Comparison of ENCODE assay signal across 12 cellular contexts in genomic region chr10:117535752-117536358, GRCh38. TPM values are rescaled to one million over a fixed set of nuclear protein-coding genes. Genes with fewer than 3 reads are reported as not detected.
DNase-seq lines count a peak whose midpoint lies in the region; ATAC-seq and TF ChIP-seq lines count a peak whose summit lies in the region.
"Had no signal": no experiment of that assay in that cellular context is flagged by ENCODE, and none has a peak within 500 bp of the region (broad histone marks: within the 10 kb centered on the region; RNA-seq: fewer than 3 reads in every experiment).

No MANE protein-coding gene starts in this region.

- H3K4me1 ChIP-seq in ACC112 (ENCODE audit: control insufficient read depth, insufficient read depth, low read length, unreplicated experiment) (no peaks in the 10 kb centered on the region), GM23338 (ENCODE audit: insufficient read depth) (peaks cover 16% of the 10 kb centered on the region), esophagus muscularis mucosa (peaks cover 20 to 55% (median 49%) of the 10 kb centered on the region in 4 donors), trophoblast cell (ENCODE audit: control insufficient read depth in 1 of 2, insufficient read depth in 2 of 2, low read length in 2 of 2) (peaks cover 2 to 9% of the 10 kb centered on the region in 2 experiments), esophagus squamous epithelium (peaks cover 0 to 59% (median 19%) of the 10 kb centered on the region in 3 donors)

- peaks cover 5% of the 10 kb centered on the region; the same call in 2 of the 3 replicates for H3K9me3 Mint-ChIP-seq in GM23338

- no peak overlapping the region for H4K12ac ChIP-seq in trophoblast cell (ENCODE audit: low read depth, low read length)

- H3K14ac ChIP-seq in trophoblast cell (ENCODE audit: low read length), result no peak overlapping the region

- intact Hi-C loops in esophagus muscularis mucosa (cut with DNase I) (loop anchor here (5.0 kb wide), 1 partner anchor 706 kb away; no protein-coding TSS in a partner anchor), esophagus squamous epithelium (cut with DNase I) (no loop called here)

- no peak overlapping the region for H2AK5ac ChIP-seq in trophoblast cell (ENCODE audit: low read length)

- H3K79me1 ChIP-seq in trophoblast cell (ENCODE audit: low read length), result no peaks in the 10 kb centered on the region

- H3K23ac ChIP-seq in trophoblast cell (ENCODE audit: low read length), result no peak overlapping the region

- no peak overlapping the region for H4K8ac ChIP-seq in trophoblast cell (ENCODE audit: low read depth, low read length)

- H3K27me3 ChIP-seq in ACC112 (ENCODE audit: insufficient read depth, low read length), result peaks cover 98% of the 10 kb centered on the region
- H3K27me3 ChIP-seq in GM23338 (ENCODE audit: insufficient read depth), result peaks cover 100% of the 10 kb centered on the region
- peaks cover 0 to 100% (median 80%) of the 10 kb centered on the region in 4 donors for H3K27me3 ChIP-seq in esophagus muscularis mucosa
- peaks cover 91% of the 10 kb centered on the region for H3K27me3 ChIP-seq in trophoblast cell (ENCODE audit: insufficient read depth, low read length)
- H3K27me3 ChIP-seq in esophagus squamous epithelium, result peaks cover 39 to 100% (median 62%) of the 10 kb centered on the region in 4 donors
- H3K27me3 ChIP-seq in MG63, result 0 out of 2 replicates have a peak, but pooled peaks cover 5% of the 10 kb centered on the region

- ATAC-seq in GM23338, result no peak
- ATAC-seq: activated CD4-positive, CD25-positive, alpha-beta regulatory T cell treated with anti-CD3 and anti-CD28 coated beads, Interleukin-2, amount 50 U/mL, for 24 hours had no signal

- no peaks in the 10 kb centered on the region; the same call in 2 of the 3 replicates for H3K36me3 Mint-ChIP-seq in GM23338 (ENCODE audit: low read depth)

- no peak overlapping the region for H3K9ac ChIP-seq in trophoblast cell (ENCODE audit: low read length)

- H3K27ac Mint-ChIP-seq in GM23338, result no peak overlapping the region

- TF ChIP-seq POLR2A in esophagus muscularis mucosa (IDR thresholded peaks at IDR 0.05; ENCODE audit: low read depth) (no peak), esophagus squamous epithelium (IDR thresholded peaks at IDR 0.05) (no peak)

- H3K79me2 ChIP-seq in ACC112 (ENCODE audit: control insufficient read depth, insufficient read depth, low read length, unreplicated experiment) (no peaks in the 10 kb centered on the region), GM23338 (replicated peaks; ENCODE audit: insufficient read depth) (no peaks in the 10 kb centered on the region), trophoblast cell (ENCODE audit: control insufficient read depth, insufficient read depth, low read length, poor library complexity) (no peaks in the 10 kb centered on the region)

- no peaks in the 10 kb centered on the region for H3K36me3 ChIP-seq in ACC112 (ENCODE audit: insufficient read depth, low read length)
- H3K36me3 ChIP-seq in GM23338 (ENCODE audit: insufficient read depth), result no peaks in the 10 kb centered on the region
- no peaks in the 10 kb centered on the region for H3K36me3 ChIP-seq in esophagus muscularis mucosa
- H3K36me3 ChIP-seq in trophoblast cell (ENCODE audit: control insufficient read depth in 1 of 2, insufficient read depth in 2 of 2, low read length in 2 of 2), result no peaks in the 10 kb centered on the region
- H3K36me3 ChIP-seq in esophagus squamous epithelium, result no peaks in the 10 kb centered on the region
- H3K36me3 ChIP-seq in MG63, result no peaks in the 10 kb centered on the region
- H3K36me3 ChIP-seq: tibial nerve had no signal

- H3K18ac ChIP-seq in trophoblast cell (ENCODE audit: low read length), result no peak overlapping the region

- H2AFZ ChIP-seq in ACC112 (ENCODE audit: low read length, unreplicated experiment), result no peak overlapping the region
- no peak overlapping the region for H2AFZ ChIP-seq in GM23338
- no peak overlapping the region for H2AFZ ChIP-seq in trophoblast cell (ENCODE audit: insufficient read depth, low read length, poor library complexity)

- H4K20me1 ChIP-seq in GM23338 (replicated peaks; ENCODE audit: insufficient read depth), result peaks cover 51% of the 10 kb centered on the region

- H3K9me3 ChIP-seq in esophagus muscularis mucosa, result no peaks in the 10 kb centered on the region
- H3K9me3 ChIP-seq in trophoblast cell (ENCODE audit: insufficient read depth, low read depth, low read length), result peaks cover 3% of the 10 kb centered on the region
- no peaks in the 10 kb centered on the region for H3K9me3 ChIP-seq in esophagus squamous epithelium
- H3K9me3 ChIP-seq in MG63, result no peaks in the 10 kb centered on the region
- H3K9me3 ChIP-seq: tibial nerve had no signal

- H2BK5ac ChIP-seq in trophoblast cell (ENCODE audit: low read depth, low read length, poor library complexity), result no peak overlapping the region

- peaks cover 18% of the 10 kb centered on the region for H3K4me1 Mint-ChIP-seq in GM23338

- no peak overlapping the region for H4K91ac ChIP-seq in trophoblast cell (ENCODE audit: low read depth, low read length)

- no peaks in the 10 kb centered on the region for H3K9me2 ChIP-seq in GM23338 (ENCODE audit: insufficient read depth)

- no peak for TF ChIP-seq EP300 in esophagus muscularis mucosa (IDR thresholded peaks at IDR 0.05)

- 24% methylated on average over 14 of the region's 16 CpGs for WGBS in esophagus muscularis mucosa
- WGBS in trophoblast cell (ENCODE audit: extremely low coverage, insufficient coverage, insufficient read length), result no CpG with 5 or more reads among the region's 16 CpGs
- WGBS in esophagus squamous epithelium, 2 donors, result 14 to 21% methylated on average over 9 to 12 of the region's 16 CpGs

- H3K4me2 ChIP-seq in GM23338 (peak overlapping the region; percentile 62; the same call in 1 of the 2 replicates), trophoblast cell (ENCODE audit: low read length) (peak overlapping the region; percentile 69)

- peaks cover 100% of the 10 kb centered on the region for H3K27me3 Mint-ChIP-seq in GM23338 (ENCODE audit: insufficient read depth, low read depth, poor library complexity)

- H3K4me3 ChIP-seq in ACC112 (ENCODE audit: low read depth, low read length) (peak overlapping the region; percentile 64), GM23338 (peak overlapping the region; percentile 40; the same call in 1 of the 2 replicates), esophagus muscularis mucosa (peak overlapping the region in 3 of 4 donors; percentile 32 to 50 (median 42)), trophoblast cell (ENCODE audit: low read depth, low read length) (peak overlapping the region; percentile 42), esophagus squamous epithelium (peak overlapping the region in 2 of 4 donors; percentile 24 to 58), MG63 (no peak overlapping the region)

- no peak overlapping the region for H2BK120ac ChIP-seq in trophoblast cell (ENCODE audit: insufficient read depth, low read length, poor library complexity)

- H3K4ac ChIP-seq in trophoblast cell (ENCODE audit: low read depth, low read length), result no peak overlapping the region

- peak overlapping the region; percentile 36; the same call in 2 of the 3 replicates for H3K4me3 Mint-ChIP-seq in GM23338

- no peak for DNase-seq in GM23338 (ENCODE audit: low spot score)
- no peak for DNase-seq in esophagus muscularis mucosa (ENCODE audit: extremely low spot score)
- no peak for DNase-seq in trophoblast cell
- DNase-seq in esophagus squamous epithelium (lab: John Stamatoyannopoulos, UW), result no peak
- no peak for DNase-seq in MV-4-11 (lab: John Stamatoyannopoulos, UW)
- no peak for DNase-seq in epidermal melanocyte (ENCODE audit: insufficient read length, low spot score)
- DNase-seq in MG63, result no peak
- DNase-seq: NCI-H1092, OCI-M1 had no signal

- no peaks in the 10 kb centered on the region for H3F3A ChIP-seq in GM23338 (replicated peaks; ENCODE audit: low read depth)

- TF ChIP-seq CTCF in GM23338 (conservative IDR thresholded peaks at IDR 0.05; ENCODE audit: low read depth in 2 of 2) (no peak), esophagus muscularis mucosa (IDR thresholded peaks at IDR 0.05) (no peak), esophagus squamous epithelium (IDR thresholded peaks at IDR 0.05) (no peak)

- H2BK12ac ChIP-seq in trophoblast cell (ENCODE audit: low read length), result no peak overlapping the region

- no peak overlapping the region for H3K27ac ChIP-seq in ACC112 (ENCODE audit: low read depth, low read length)
- H3K27ac ChIP-seq in GM23338 (ENCODE audit: low read depth), result no peak overlapping the region
- no peak overlapping the region for H3K27ac ChIP-seq in esophagus muscularis mucosa (replicated peaks in 1 of 4)
- no peak overlapping the region for H3K27ac ChIP-seq in trophoblast cell (ENCODE audit: low read depth, low read length)
- no peak overlapping the region for H3K27ac ChIP-seq in esophagus squamous epithelium
- H3K27ac ChIP-seq: tibial nerve had no signal

TF ChIP-seq in GM23338, 12 proteins besides CTCF, POLR2A, EP300 and RAD21:
- TF ChIP-seq NANOG (IDR thresholded peaks at IDR 0.05; ENCODE audit: borderline replicate concordance) (no peak), STAT1 (IDR thresholded peaks at IDR 0.05; ENCODE audit: unreplicated experiment) (no peak), POLR2AphosphoS5 (IDR thresholded peaks at IDR 0.05; ENCODE audit: low read depth) (no peak), EZH2 (IDR thresholded peaks at IDR 0.05; ENCODE audit: low read depth, unreplicated experiment) (peak; percentile 96), EZH2phosphoT487 (IDR thresholded peaks at IDR 0.05; ENCODE audit: unreplicated experiment) (no peak)

RNA-seq across cellular contexts. Expression of gene EMX2, which starts 6.7 kb away (rescaled TPM):
- total RNA-seq in GM23338 (2014; rRNA removed; shearing (Covaris generic)), result not detected in 2 replicates
- not detected in 2 replicates for polyA plus RNA-seq in GM23338 (2016; fragmentation: Nextera tagmentation; extraction: Ambion mirVana)
- total RNA-seq in esophagus muscularis mucosa, result under 1 TPM in 2 of 4 donors, not detected in 2; 0.52 to 0.71 TPM
- polyA plus RNA-seq in trophoblast cell (2013), result 0.05 TPM in 1 of 2 replicates, not detected in the other
- total RNA-seq in esophagus squamous epithelium, result under 1 TPM in 1 of 4 donors, not detected in 3; 0.19 TPM
- total RNA-seq in MG63 (2014; rRNA removed; shearing (Covaris generic); ENCODE audit: low replicate concordance), result 0.33 TPM in 1 of 2 replicates, not detected in the other
